Comparison of ENCODE assay signal across 17 cellular contexts in genomic region chr14:101068293-101068957, GRCh38.
DNase-seq lines count a peak whose midpoint lies in the region; ATAC-seq, FAIRE-seq and TF ChIP-seq lines count a peak whose summit lies in the region.
"Had no signal": no experiment of that assay in that cellular context is flagged by ENCODE, and none has a peak within 500 bp of the region (broad histone marks: within the 10 kb centered on the region; RNA-seq: fewer than 3 reads in every experiment).

No MANE protein-coding gene starts in this region.

- H3K9me3 ChIP-seq in Peyer's patch (no peaks in the 10 kb centered on the region), kidney (ENCODE audit: control insufficient read depth in 1 of 2, low read length in 2 of 2) (no peaks in the 10 kb centered on the region), MM.1S (replicated peaks; ENCODE audit: insufficient read depth, low read length) (no peaks in the 10 kb centered on the region)
- H3K9me3 ChIP-seq: BE2C had no signal

- FAIRE-seq in kidney (lab: Jason Lieb, UNC): no peak
- FAIRE-seq: K562 had no signal

- no peak overlapping the region for H2AFZ ChIP-seq in MM.1S (ENCODE audit: low read length)

- TF ChIP-seq CTCF in Peyer's patch (IDR thresholded peaks at IDR 0.05) (no peak), kidney (IDR thresholded peaks at IDR 0.05; ENCODE audit: borderline replicate concordance, extremely low read depth, insufficient read depth) (no peak), MM.1S (IDR thresholded peaks at IDR 0.05; ENCODE audit: low read length) (no peak)

- no peaks in the 10 kb centered on the region for H3K27me3 ChIP-seq in Peyer's patch
- peaks cover 73% of the 10 kb centered on the region for H3K27me3 ChIP-seq in MM.1S (replicated peaks; ENCODE audit: insufficient read depth, low read length)
- H3K27me3 ChIP-seq: BE2C had no signal

- no peaks in the 10 kb centered on the region for H3K9me2 ChIP-seq in MM.1S (replicated peaks; ENCODE audit: insufficient read depth, low read length)

- no peak overlapping the region for H3K4me2 ChIP-seq in MM.1S (ENCODE audit: low read depth, low read length)

- H3K9ac ChIP-seq in kidney (ENCODE audit: low read length in 2 of 2): no peak overlapping the region
- H3K9ac ChIP-seq in MM.1S (ENCODE audit: low read length): no peak overlapping the region

- no peaks in the 10 kb centered on the region for H3K79me2 ChIP-seq in MM.1S (ENCODE audit: low read length)

- DNase-seq in DMS 273 (lab: John Stamatoyannopoulos, UW; ENCODE audit: unreplicated experiment): peak; percentile 31
- no peak for DNase-seq in DMS 273 treated with DMSO at 0.1 percent for 48 hours (lab: John Stamatoyannopoulos, UW)
- DNase-seq in Peyer's patch: peak; percentile 10 to 31 (median 29)
- peak; percentile 32 for DNase-seq in kidney
- DNase-seq in sciatic nerve (ENCODE audit: low spot score): peak; percentile 49
- DNase-seq in cerebellum (ENCODE audit: low spot score): no peak
- DNase-seq in MM.1S: no peak
- DNase-seq: activated CD8-positive, alpha-beta T cell treated with anti-CD3 and anti-CD28 coated beads, Interleukin-2, amount 10 ng/mL, durations not matched to agents 7 days and 5 days; BE2C; cerebellar nuclear complex; NCI-H524 treated with DMSO at 0.1 percent for 48 hours; SHP77; stimulated activated CD4-positive, alpha-beta T cell treated with anti-CD3 and anti-CD28 coated beads, Interleukin-2, amount 100 ng/mL, for 48 hours; WERI-Rb-1 had no signal

- intact Hi-C loops in kidney (cut with DNase I): no loop called here
- intact Hi-C loops in sciatic nerve (cut with DNase I): loop anchor here (10.0 kb wide), 1 partner anchor 1324 kb away; no protein-coding TSS in a partner anchor

- no peaks in the 10 kb centered on the region for H3F3A ChIP-seq in MM.1S (ENCODE audit: insufficient read depth, low read length)

- no peak overlapping the region for H3K4me3 ChIP-seq in Peyer's patch
- H3K4me3 ChIP-seq in kidney (ENCODE audit: low read length in 2 of 2): no peak overlapping the region
- H3K4me3 ChIP-seq in MM.1S (ENCODE audit: low read length): no peak overlapping the region
- H3K4me3 ChIP-seq: K562 had no signal

- TF ChIP-seq POLR2A in Peyer's patch (IDR thresholded peaks at IDR 0.05): no peak

- no peaks in the 10 kb centered on the region for H3K4me1 ChIP-seq in Peyer's patch
- no peaks in the 10 kb centered on the region for H3K4me1 ChIP-seq in kidney (ENCODE audit: control insufficient read depth in 1 of 2, insufficient read depth in 1 of 2, low read depth in 1 of 2, low read length in 2 of 2)
- no peaks in the 10 kb centered on the region for H3K4me1 ChIP-seq in MM.1S (ENCODE audit: low read length)

- H4K20me1 ChIP-seq in MM.1S (ENCODE audit: insufficient read depth, low read length): no peaks in the 10 kb centered on the region

- H3K27ac ChIP-seq in Peyer's patch (no peak overlapping the region), kidney (ENCODE audit: low read depth in 2 of 2, low read length in 2 of 2) (no peak overlapping the region), MM.1S (ENCODE audit: low read length) (no peak overlapping the region)
- H3K27ac ChIP-seq: 22Rv1, WERI-Rb-1 had no signal

- H3K36me3 ChIP-seq in Peyer's patch (no peaks in the 10 kb centered on the region), kidney (ENCODE audit: control insufficient read depth in 1 of 2, insufficient read depth in 2 of 2, low read length in 2 of 2) (no peaks in the 10 kb centered on the region), MM.1S (replicated peaks; ENCODE audit: insufficient read depth, low read length) (no peaks in the 10 kb centered on the region)
- H3K36me3 ChIP-seq: WERI-Rb-1 had no signal

- no peak for ATAC-seq in sciatic nerve
- no peak for ATAC-seq in GM21576 (IDR thresholded peaks at IDR 0.05; ENCODE audit: unreplicated experiment)
- ATAC-seq: activated CD8-positive, alpha-beta T cell treated with anti-CD3 and anti-CD28 coated beads, Interleukin-2, amount 10 ng/mL, durations not matched to agents 7 days and 5 days; K562 had no signal

Comparison
In these comparisons a context has a peak if more than half of its experiments do, and no peak if none do; other contexts are left out.
1. DNase-seq: peak in DMS 273 (single experiment), Peyer's patch (3 of 3), kidney (single experiment) and sciatic nerve (single experiment); none in DMS 273 treated with DMSO at 0.1 percent for 48 hours (single experiment), cerebellum (single experiment) and MM.1S (single experiment).